Comparison of ENCODE assay signal across 8 cellular contexts in the genomic region with DNA sequence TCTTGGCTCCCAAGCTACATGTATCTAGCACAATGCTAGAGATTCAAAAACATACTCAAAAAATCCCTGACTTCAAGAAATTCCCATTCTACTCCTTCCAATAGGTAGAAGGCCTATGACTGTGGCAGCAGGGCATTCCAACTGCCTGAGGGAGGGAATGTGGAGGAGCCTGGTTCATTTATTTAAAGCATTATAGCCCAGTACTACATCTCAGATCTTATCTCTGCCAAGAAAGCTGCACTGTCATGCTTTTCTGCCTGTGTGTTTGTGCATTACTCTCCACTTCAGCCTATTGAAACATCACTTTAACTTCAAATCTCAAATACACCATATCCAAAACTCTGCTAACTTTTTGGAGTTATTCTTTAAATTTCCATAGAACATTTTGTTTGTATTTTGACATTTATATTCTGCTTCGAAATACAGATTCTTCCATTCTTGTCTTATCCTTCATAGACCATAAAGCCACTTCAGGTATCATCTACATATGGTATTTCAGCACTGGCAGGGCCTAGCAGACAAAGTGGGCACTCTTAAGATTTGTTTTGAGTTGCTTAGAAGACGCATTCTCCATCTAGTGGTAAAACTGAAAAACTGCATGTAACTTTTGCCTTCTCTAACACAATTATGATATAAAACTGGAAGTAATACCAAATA. TPM values are rescaled to one million over a fixed set of nuclear protein-coding genes. Genes with fewer than 3 reads are reported as not detected.
DNase-seq lines count a peak whose midpoint lies in the region; ATAC-seq and TF ChIP-seq lines count a peak whose summit lies in the region.

No MANE protein-coding gene starts in this region.

- H3K4me3 Mint-ChIP-seq in naive thymus-derived CD8-positive, alpha-beta T cell = no peak overlapping the region

- H3K9me3 Mint-ChIP-seq in naive thymus-derived CD8-positive, alpha-beta T cell = no peaks in the 10 kb centered on the region

- TF ChIP-seq CTCF in GM10266 (IDR thresholded peaks at IDR 0.05; ENCODE audit: control insufficient read depth, insufficient read depth, low read depth, missing control alignments) = peak; percentile 58
- TF ChIP-seq CTCF in RWPE1 (conservative IDR thresholded peaks at IDR 0.05; ENCODE audit: low read depth) = peak; percentile 97

- CTCF ChIA-PET in RWPE1 (lab: Yijun Ruan, JAX) = interaction anchor here (0.6 to 1.4 kb wide), 6 partner anchors 14 to 888 kb away, joined by 3 to 5 read pairs (median 3); a partner anchor contains a TSS

- DNase-seq in AG08395 (ENCODE audit: low spot score) (peak; percentile 52), GM10266 (ENCODE audit: extremely low spot score) (peak; percentile 47), RWPE1 (ENCODE audit: low spot score) (peak; percentile 59), epidermal melanocyte (ENCODE audit: insufficient read length, low spot score) (peak; percentile 68)
- peak in 4 of 10 donors; percentile 6 to 68 (median 58) for DNase-seq in naive thymus-derived CD8-positive, alpha-beta T cell
- no peak for DNase-seq in activated CD4-positive, CD25-positive, alpha-beta regulatory T cell treated with anti-CD3 and anti-CD28 coated beads, Interleukin-2, amount 50 U/mL, for 72 hours

- H3K4me1 Mint-ChIP-seq in naive thymus-derived CD8-positive, alpha-beta T cell = peaks cover 0 to 7% (median 1%) of the 10 kb centered on the region in 4 donors

- no peak overlapping the region for H3K27ac ChIP-seq in RWPE1

- peak; percentile 72 for ATAC-seq in HG03565 (IDR thresholded peaks at IDR 0.05; ENCODE audit: unreplicated experiment)
- peak; percentile 68 to 71 for ATAC-seq in naive thymus-derived CD8-positive, alpha-beta T cell
- ATAC-seq in GM18858 (IDR thresholded peaks at IDR 0.05; ENCODE audit: unreplicated experiment) = no peak

- no peaks in the 10 kb centered on the region for H3K36me3 Mint-ChIP-seq in naive thymus-derived CD8-positive, alpha-beta T cell

- POLR2A ChIA-PET in RWPE1 (lab: Yijun Ruan, JAX; ENCODE audit: low non-redundant PET) = no interaction called here
- POLR2A ChIA-PET in naive thymus-derived CD8-positive, alpha-beta T cell (lab: Charles Lee) = no interaction called here

- H3K27me3 Mint-ChIP-seq in naive thymus-derived CD8-positive, alpha-beta T cell = no peaks in the 10 kb centered on the region

- H3K27ac Mint-ChIP-seq in naive thymus-derived CD8-positive, alpha-beta T cell = peak overlapping the region in 1 of 10 donors; percentile 68

RNA-seq across cellular contexts. Expression of a gene that starts 59.1 kb away (rescaled TPM):
- total RNA-seq in naive thymus-derived CD8-positive, alpha-beta T cell = 1 to 10 TPM; 3.2 to 4.1 TPM
- polyA plus RNA-seq in naive thymus-derived CD8-positive, alpha-beta T cell = 1 to 10 TPM; 2.3 to 4.6 (median 3.7) TPM
